ENCODE assay signal across 1 cellular context in genomic region chr1:151611288-151611790, GRCh38.
TF ChIP-seq lines count a peak whose summit lies in the region.

No MANE protein-coding gene starts in this region.

TF ChIP-seq in K562, 482 proteins besides CTCF, POLR2A, EP300 and RAD21 (continued from another document and continues in another):
- no peak for TF ChIP-seq PBX2 (CRISPR knock-in tag; IDR thresholded peaks at IDR 0.05; ENCODE audit: low read depth)
- TF ChIP-seq PBX2 (tag; conservative IDR thresholded peaks at IDR 0.05; ENCODE audit: low read depth), result no peak
- 0 out of 2 replicates have a peak, but pooled peaks have one; percentile 5 for TF ChIP-seq TCF3 (CRISPR knock-in tag; IDR thresholded peaks at IDR 0.05)
- peak; percentile 30; the same call in 1 of the 2 replicates for TF ChIP-seq LEF1 (IDR thresholded peaks at IDR 0.05)
- TF ChIP-seq CREB5 (CRISPR knock-in tag; IDR thresholded peaks at IDR 0.05), result no peak
- no peak for TF ChIP-seq ZNF785 (CRISPR knock-in tag; IDR thresholded peaks at IDR 0.05)
- no peak for TF ChIP-seq FOS (IDR thresholded peaks at IDR 0.05; ENCODE audit: extremely low read depth, insufficient read length)
- no peak for TF ChIP-seq TAF15 (IDR thresholded peaks at IDR 0.05; ENCODE audit: low read depth, low read length)
- TF ChIP-seq ZNF77 (CRISPR knock-in tag; IDR thresholded peaks at IDR 0.05), result no peak
- TF ChIP-seq RBM17 (IDR thresholded peaks at IDR 0.05; ENCODE audit: borderline replicate concordance, low read depth, low read length), result no peak
- no peak for TF ChIP-seq CBFB (CRISPR knock-in tag; IDR thresholded peaks at IDR 0.05)
- TF ChIP-seq ZNF740 (CRISPR knock-in tag; IDR thresholded peaks at IDR 0.05), result no peak
- no peak for TF ChIP-seq ZNF740 (tag; IDR thresholded peaks at IDR 0.05)
- TF ChIP-seq CTBP1 (IDR thresholded peaks at IDR 0.05; ENCODE audit: borderline replicate concordance), result no peak
- TF ChIP-seq RBM22 (IDR thresholded peaks at IDR 0.05; ENCODE audit: low read depth, low read length, poor library complexity, severe bottlenecking), result no peak
- no peak for TF ChIP-seq ZNF121 (CRISPR knock-in tag; conservative IDR thresholded peaks at IDR 0.05)
- TF ChIP-seq HMG20A (CRISPR knock-in tag; conservative IDR thresholded peaks at IDR 0.05), result no peak
- TF ChIP-seq FOXP4 (CRISPR knock-in tag; IDR thresholded peaks at IDR 0.05; ENCODE audit: borderline replicate concordance), result no peak
- TF ChIP-seq POU5F1 (IDR thresholded peaks at IDR 0.05; ENCODE audit: borderline replicate concordance, low read depth, low read length, partially characterized antibody), result no peak
- no peak for TF ChIP-seq MCM5 (IDR thresholded peaks at IDR 0.05; ENCODE audit: low read depth)
- TF ChIP-seq NCOR1 (IDR thresholded peaks at IDR 0.05), result no peak
- TF ChIP-seq IFI16 (CRISPR knock-in tag; IDR thresholded peaks at IDR 0.05), result 0 out of 2 replicates have a peak, but pooled peaks have one; percentile 32
- TF ChIP-seq FOSL1 (tag; conservative IDR thresholded peaks at IDR 0.05), result no peak; the same call in 1 of the 2 replicates
- no peak for TF ChIP-seq TCF7 (IDR thresholded peaks at IDR 0.05; ENCODE audit: borderline replicate concordance)
- TF ChIP-seq TCFL5 (CRISPR knock-in tag; conservative IDR thresholded peaks at IDR 0.05), result no peak
- TF ChIP-seq ZNF175 (CRISPR knock-in tag; IDR thresholded peaks at IDR 0.05; ENCODE audit: low read depth), result peak; percentile 35; the same call in 1 of the 2 replicates
- no peak for TF ChIP-seq ZNF124 (CRISPR knock-in tag; IDR thresholded peaks at IDR 0.05)
- no peak for TF ChIP-seq HNRNPK (IDR thresholded peaks at IDR 0.05; ENCODE audit: low read depth, low read length, poor library complexity, severe bottlenecking)
- no peak for TF ChIP-seq E2F8 (IDR thresholded peaks at IDR 0.05; ENCODE audit: low read depth, partially characterized antibody)
- no peak for TF ChIP-seq ZNF79 (CRISPR knock-in tag; IDR thresholded peaks at IDR 0.05; ENCODE audit: low read depth)
- no peak for TF ChIP-seq RNF219 (CRISPR knock-in tag; IDR thresholded peaks at IDR 0.05)
- no peak for TF ChIP-seq JUN (IDR thresholded peaks at IDR 0.05; ENCODE audit: borderline replicate concordance, low read depth, low read length)
- TF ChIP-seq JUN (CRISPR knock-in tag; IDR thresholded peaks at IDR 0.05; ENCODE audit: borderline replicate concordance), result no peak
- no peak for TF ChIP-seq ZNF165 (CRISPR knock-in tag; IDR thresholded peaks at IDR 0.05; ENCODE audit: borderline replicate concordance)
- TF ChIP-seq MEF2D (tag; conservative IDR thresholded peaks at IDR 0.05; ENCODE audit: low read depth), result 0 out of 2 replicates have a peak, but pooled peaks have one; percentile 34
- no peak for TF ChIP-seq FOXJ3 (CRISPR knock-in tag; IDR thresholded peaks at IDR 0.05)
- no peak for TF ChIP-seq NR3C1 (CRISPR knock-in tag; IDR thresholded peaks at IDR 0.05)
- no peak for TF ChIP-seq HMGN3 (IDR thresholded peaks at IDR 0.05; ENCODE audit: borderline replicate concordance, extremely low read depth, insufficient read length, low read depth, low read length)
- no peak for TF ChIP-seq KLF16 (IDR thresholded peaks at IDR 0.05)
- no peak for TF ChIP-seq E2F4 (CRISPR knock-in tag; IDR thresholded peaks at IDR 0.05; ENCODE audit: low read depth)
- TF ChIP-seq HMBOX1 (IDR thresholded peaks at IDR 0.05), result peak; percentile 32; the same call in 1 of the 2 replicates
- TF ChIP-seq ZNF395 (CRISPR knock-in tag; IDR thresholded peaks at IDR 0.05), result no peak; the same call in 1 of the 2 replicates
- TF ChIP-seq ELK1 (CRISPR knock-in tag; IDR thresholded peaks at IDR 0.05), result no peak
- no peak for TF ChIP-seq ZC3H4 (CRISPR knock-in tag; IDR thresholded peaks at IDR 0.05; ENCODE audit: borderline replicate concordance)
- TF ChIP-seq MYC (IDR thresholded peaks at IDR 0.05; ENCODE audit: low read depth, low read length), result no peak
- no peak for TF ChIP-seq MYC (CRISPR knock-in tag; IDR thresholded peaks at IDR 0.05; ENCODE audit: borderline replicate concordance, low read depth)
- TF ChIP-seq TEAD2 (tag; IDR thresholded peaks at IDR 0.05), result 0 out of 2 replicates have a peak, but pooled peaks have one; percentile 19
- TF ChIP-seq TAF7 (tag; IDR thresholded peaks at IDR 0.05), result no peak
- TF ChIP-seq HIVEP1 (CRISPR knock-in tag; IDR thresholded peaks at IDR 0.05), result no peak
- TF ChIP-seq ZNF586 (CRISPR knock-in tag; conservative IDR thresholded peaks at IDR 0.05), result no peak
